In the genomic region with DNA sequence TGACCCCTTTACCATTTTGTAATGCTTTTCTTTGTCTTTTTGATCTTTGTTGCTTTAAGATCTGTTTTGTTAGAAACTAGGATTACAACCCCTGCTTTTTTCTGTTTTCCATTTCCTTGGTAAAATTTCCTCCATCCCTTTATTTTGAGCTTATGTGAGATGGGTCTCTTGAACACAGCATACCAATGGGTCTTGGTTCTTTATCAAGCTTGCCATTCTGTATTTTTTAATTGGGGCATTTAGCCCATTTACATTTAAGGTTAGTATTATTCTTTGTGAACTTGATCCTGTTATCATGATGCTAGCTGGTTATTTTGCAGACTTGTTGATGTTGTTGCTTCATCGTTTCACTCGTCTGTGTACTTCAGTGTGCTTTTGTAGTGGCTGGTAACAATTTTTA, we compare ENCODE assay signal across 10 cellular contexts.
"Had no signal": no experiment of that assay in that cellular context is flagged by ENCODE, and none has a peak within 500 bp of the region (broad histone marks: within the 10 kb centered on the region; RNA-seq: fewer than 3 reads in every experiment).

No MANE protein-coding gene starts in this region.

- H2AFZ ChIP-seq: GM23248, GM23338 had no signal

- H3K36me3 ChIP-seq: HAP-1 had no signal

- H3K27ac ChIP-seq: GM23248 had no signal

- ATAC-seq: GM23338, HCT116 had no signal

- H3K9ac ChIP-seq: GM23248 had no signal

- H3K4me3 Mint-ChIP-seq: GM23338, H9, HFFc6 had no signal

- H3K4me1 ChIP-seq: HAP-1 had no signal

- H3K4me2 ChIP-seq: GM23338 had no signal

- FAIRE-seq: H1 had no signal

- H3K4me1 Mint-ChIP-seq: GM23338, H9 had no signal

- H3K9me3 ChIP-seq: HAP-1 had no signal

- DNase-seq: GM23248, GOT3, H7, H9, HCEC 1CT, HFFc6 had no signal

- H3K27ac Mint-ChIP-seq: GM23338, H9, HFFc6 had no signal

- H3K4me3 ChIP-seq: GM23248, GM23338, HAP-1 had no signal
